1 cellular context compared by ENCODE assay signal in genomic region chr14:94291906-94292525, GRCh38.
TF ChIP-seq lines count a peak whose summit lies in the region.

No MANE protein-coding gene starts in this region.

TF ChIP-seq in liver, 16 proteins besides CTCF, POLR2A, EP300 and RAD21 (continued from another document):
- TF ChIP-seq JUND (IDR thresholded peaks at IDR 0.05) (no peak), RXRA (IDR thresholded peaks at IDR 0.05) (peak; percentile 16 to 23), HNF4G (IDR thresholded peaks at IDR 0.05) (peak; percentile 28)
